ENCODE assay signal across 23 cellular contexts in the genomic region with DNA sequence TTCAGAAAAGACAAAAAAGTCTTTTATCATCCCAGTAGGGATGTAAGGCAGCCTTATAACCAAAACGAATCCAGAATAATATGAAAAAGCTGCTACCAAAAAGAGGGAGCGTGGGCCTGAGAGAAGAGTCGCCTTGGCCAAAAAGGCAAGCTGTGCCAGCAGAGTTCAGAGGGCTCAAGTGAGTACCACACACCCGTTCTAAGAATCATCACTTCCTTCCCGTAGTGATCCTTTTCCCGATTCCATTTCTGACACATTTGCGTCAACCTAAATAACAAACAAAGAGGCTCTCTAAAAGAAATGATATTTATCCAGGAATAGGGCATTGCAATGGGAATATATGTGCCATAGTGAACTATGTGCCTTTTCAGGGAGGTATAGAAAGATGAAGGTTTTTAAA.
"Had no signal": no experiment of that assay in that cellular context is flagged by ENCODE, and none has a peak within 500 bp of the region (broad histone marks: within the 10 kb centered on the region; RNA-seq: fewer than 3 reads in every experiment).

No MANE protein-coding gene starts in this region.

- H3K27ac Mint-ChIP-seq: activated CD4-positive, alpha-beta T cell treated with anti-CD3 and anti-CD28 coated beads, Interleukin-2, amount 10 ng/mL, durations not matched to agents 7 days and 5 days; activated CD8-positive, alpha-beta memory T cell treated with anti-CD3 and anti-CD28 coated beads, Interleukin-2, amount 10 ng/mL, durations not matched to agents 7 days and 5 days; activated CD8-positive, alpha-beta T cell treated with anti-CD3 and anti-CD28 coated beads for 36 hours; activated naive CD4-positive, alpha-beta T cell treated with anti-CD3 and anti-CD28 coated beads, Interleukin-2, amount 10 ng/mL, durations not matched to agents 7 days and 5 days; natural killer cell treated with Interleukin-12 subunit alpha and Interleukin-12 subunit beta and Interleukin-15 and Interleukin-18, amount 100 ng/mL, for 72 hours; T-helper 1 cell treated with Interleukin-12 subunit alpha and Interleukin-12 subunit beta and Interleukin-4 antibody, amounts not matched to agents 30 μg/mL and 1 μg/mL, for 36 hours had no signal

- H3K36me3 ChIP-seq: colonic mucosa, left lung, tibial artery had no signal

- H3K36me3 Mint-ChIP-seq: activated CD8-positive, alpha-beta memory T cell treated with anti-CD3 and anti-CD28 coated beads, Interleukin-2, amount 10 ng/mL, durations not matched to agents 7 days and 5 days had no signal

- H3K4me3 ChIP-seq: colonic mucosa, left lung, tibial artery had no signal

- H3K4me3 Mint-ChIP-seq: activated CD4-positive, alpha-beta T cell treated with anti-CD3 and anti-CD28 coated beads, Interleukin-2, amount 10 ng/mL, durations not matched to agents 7 days and 5 days; activated CD8-positive, alpha-beta memory T cell treated with anti-CD3 and anti-CD28 coated beads, Interleukin-2, amount 10 ng/mL, durations not matched to agents 7 days and 5 days; activated CD8-positive, alpha-beta T cell treated with anti-CD3 and anti-CD28 coated beads for 36 hours; activated naive CD4-positive, alpha-beta T cell treated with anti-CD3 and anti-CD28 coated beads, Interleukin-2, amount 10 ng/mL, durations not matched to agents 7 days and 5 days; natural killer cell treated with Interleukin-12 subunit alpha and Interleukin-12 subunit beta and Interleukin-15 and Interleukin-18, amount 100 ng/mL, for 72 hours; T-helper 1 cell treated with Interleukin-12 subunit alpha and Interleukin-12 subunit beta and Interleukin-4 antibody, amounts not matched to agents 30 μg/mL and 1 μg/mL, for 36 hours had no signal

- ATAC-seq: activated CD8-positive, alpha-beta memory T cell treated with anti-CD3 and anti-CD28 coated beads, Interleukin-2, amount 10 ng/mL, durations not matched to agents 7 days and 5 days; activated CD8-positive, alpha-beta T cell treated with anti-CD3 and anti-CD28 coated beads for 36 hours; foreskin keratinocyte; left lung; natural killer cell treated with Interleukin-12 subunit alpha and Interleukin-12 subunit beta and Interleukin-15 and Interleukin-18, amount 100 ng/mL, for 72 hours; stimulated activated naive CD8-positive, alpha-beta T cell treated with anti-CD3 and anti-CD28 coated beads, Interleukin-15, Interleukin-2, amounts not matched to agents 100 U/mL and 50 U/mL, for 24 hours had no signal

- H3K9me3 ChIP-seq: colonic mucosa, left lung, tibial artery had no signal

- DNase-seq: activated CD4-positive, alpha-beta T cell treated with anti-CD3 and anti-CD28 coated beads, Interleukin-2, amount 10 ng/mL, durations not matched to agents 7 days and 5 days; activated CD4-positive, CD25-positive, alpha-beta regulatory T cell treated with anti-CD3 and anti-CD28 coated beads, Interleukin-2, amount 50 U/mL, for 72 hours; activated CD8-positive, alpha-beta memory T cell treated with anti-CD3 and anti-CD28 coated beads, Interleukin-2, amount 10 ng/mL, durations not matched to agents 7 days and 5 days; activated CD8-positive, alpha-beta T cell treated with anti-CD3 and anti-CD28 coated beads for 36 hours; activated effector memory CD4-positive, alpha-beta T cell treated with anti-CD3 and anti-CD28 coated beads, Interleukin-2, amount 50 U/mL, for 16 hours; activated naive CD4-positive, alpha-beta T cell treated with anti-CD3 and anti-CD28 coated beads, Interleukin-2, amount 10 ng/mL, durations not matched to agents 7 days and 5 days; activated T-cell treated with anti-CD3 and anti-CD28 coated beads for 4 hours; amygdala; colonic mucosa; foreskin keratinocyte; kidney glomerular epithelial cell; left lung; midbrain; occipital lobe; retina; stimulated activated CD4-positive, alpha-beta T cell treated with anti-CD3 and anti-CD28 coated beads, Interleukin-4, amount 100 ng/mL, for 24 hours; stimulated activated naive CD8-positive, alpha-beta T cell treated with anti-CD3 and anti-CD28 coated beads, Interleukin-15, Interleukin-2, amounts not matched to agents 100 U/mL and 50 U/mL, for 24 hours; T1000 had no signal

- H3K27ac ChIP-seq: colonic mucosa, foreskin keratinocyte, tibial artery had no signal

- H3K9me3 Mint-ChIP-seq: activated CD4-positive, alpha-beta T cell treated with anti-CD3 and anti-CD28 coated beads, Interleukin-2, amount 10 ng/mL, durations not matched to agents 7 days and 5 days; activated CD8-positive, alpha-beta T cell treated with anti-CD3 and anti-CD28 coated beads for 36 hours; activated naive CD4-positive, alpha-beta T cell treated with anti-CD3 and anti-CD28 coated beads, Interleukin-2, amount 10 ng/mL, durations not matched to agents 7 days and 5 days; natural killer cell treated with Interleukin-12 subunit alpha and Interleukin-12 subunit beta and Interleukin-15 and Interleukin-18, amount 100 ng/mL, for 72 hours; T-helper 1 cell treated with Interleukin-12 subunit alpha and Interleukin-12 subunit beta and Interleukin-4 antibody, amounts not matched to agents 30 μg/mL and 1 μg/mL, for 36 hours had no signal

- H3K27me3 Mint-ChIP-seq: activated CD8-positive, alpha-beta T cell treated with anti-CD3 and anti-CD28 coated beads for 36 hours had no signal

- H3K27me3 ChIP-seq: colonic mucosa, foreskin keratinocyte, left lung, tibial artery had no signal

- FAIRE-seq: bronchial epithelial cell, urothelium cell line had no signal
